In the genomic region with DNA sequence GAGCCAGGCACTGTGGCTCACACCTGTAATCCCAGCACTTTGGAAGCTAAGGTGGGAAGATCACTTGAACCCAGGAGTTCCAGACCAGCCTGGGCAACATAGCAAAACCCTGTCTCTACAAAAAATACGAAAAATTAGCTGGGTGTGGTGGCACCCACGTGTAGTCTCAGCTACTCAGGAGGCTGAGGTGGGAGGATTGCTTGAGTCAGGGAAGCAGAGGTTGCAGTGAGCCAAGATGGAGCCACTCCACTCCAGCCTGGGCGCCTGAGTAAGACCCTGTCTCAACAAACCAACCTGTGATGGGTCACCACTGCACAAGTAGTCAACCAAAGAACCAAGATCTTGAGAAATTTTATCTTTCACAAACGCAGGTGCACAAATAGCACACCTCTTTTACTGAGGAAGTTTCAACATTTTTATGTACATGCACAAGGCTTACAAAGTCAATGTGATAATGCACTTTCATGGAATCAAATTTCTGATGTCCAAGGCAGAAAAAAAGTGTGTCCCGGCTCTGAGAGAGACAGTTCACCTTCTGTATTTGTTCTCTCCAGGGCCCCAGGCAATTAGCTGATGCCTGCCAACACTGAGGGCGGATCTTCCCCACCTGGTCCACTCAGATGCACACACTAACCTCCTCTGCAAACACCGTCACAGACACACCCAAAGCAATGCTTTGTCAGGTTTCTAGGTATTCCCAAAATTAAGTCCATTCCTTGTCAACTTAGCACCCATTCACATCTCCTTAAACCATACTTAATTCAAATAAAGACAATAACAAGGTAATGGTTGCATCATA, we compare ENCODE assay signal across 23 cellular contexts. TPM values are rescaled to one million over a fixed set of nuclear protein-coding genes. Genes with fewer than 3 reads are reported as not detected.
DNase-seq lines count a peak whose midpoint lies in the region; ATAC-seq, FAIRE-seq and TF ChIP-seq lines count a peak whose summit lies in the region.
"Had no signal": no experiment of that assay in that cellular context is flagged by ENCODE, and none has a peak within 500 bp of the region (broad histone marks: within the 10 kb centered on the region; RNA-seq: fewer than 3 reads in every experiment).

No MANE protein-coding gene starts in this region.

- H3K27ac Mint-ChIP-seq in activated naive CD8-positive, alpha-beta T cell treated with anti-CD3 and anti-CD28 coated beads, Interleukin-2, amount 10 ng/mL, durations not matched to agents 7 days and 5 days: peak overlapping the region; percentile 44
- no peak overlapping the region for H3K27ac Mint-ChIP-seq in activated naive CD8-positive, alpha-beta T cell treated with anti-CD3 and anti-CD28 coated beads for 36 hours
- H3K27ac Mint-ChIP-seq: activated CD4-positive, alpha-beta T cell treated with anti-CD3 and anti-CD28 coated beads, Interleukin-2, amount 10 ng/mL, durations not matched to agents 24 days and 14 days had no signal

- ATAC-seq in activated naive CD8-positive, alpha-beta T cell treated with anti-CD3 and anti-CD28 coated beads, Interleukin-2, amount 10 ng/mL, durations not matched to agents 7 days and 5 days (ENCODE audit: low read depth): no peak
- ATAC-seq in HepG2 (no peak), GM21447 (IDR thresholded peaks at IDR 0.05; ENCODE audit: unreplicated experiment) (no peak)
- ATAC-seq: GM12878; HCT116; K562; naive thymus-derived CD8-positive, alpha-beta T cell had no signal

- TF ChIP-seq POLR2A in HepG2 (IDR thresholded peaks at IDR 0.05; ENCODE audit: insufficient read depth in 1 of 2, low read depth in 2 of 2, low read length in 2 of 2): no peak

- no peak for FAIRE-seq in HepG2 (lab: Jason Lieb, UNC)
- FAIRE-seq: GM12878, islet of Langerhans, K562 had no signal

- intact Hi-C loops in HepG2 (cut with micrococcal nuclease; ENCODE audit: unreplicated experiment): no loop called here

- TF ChIP-seq CTCF in HepG2 (CRISPR knock-in tag; IDR thresholded peaks at IDR 0.05) (no peak), osteoblast (IDR thresholded peaks at IDR 0.05; ENCODE audit: extremely low read depth, low read depth, low read length) (no peak)

- H4K20me1 ChIP-seq in HepG2 (ENCODE audit: insufficient read depth, low read length): peaks cover 56% of the 10 kb centered on the region
- peaks cover 10% of the 10 kb centered on the region for H4K20me1 ChIP-seq in osteoblast (ENCODE audit: insufficient read depth, low read length)

- no peaks in the 10 kb centered on the region for H3K27me3 Mint-ChIP-seq in activated naive CD8-positive, alpha-beta T cell treated with anti-CD3 and anti-CD28 coated beads, Interleukin-2, amount 10 ng/mL, durations not matched to agents 7 days and 5 days
- no peaks in the 10 kb centered on the region for H3K27me3 Mint-ChIP-seq in activated naive CD8-positive, alpha-beta T cell treated with anti-CD3 and anti-CD28 coated beads for 36 hours
- H3K27me3 Mint-ChIP-seq: activated CD4-positive, alpha-beta T cell treated with anti-CD3 and anti-CD28 coated beads, Interleukin-2, amount 10 ng/mL, durations not matched to agents 24 days and 14 days; naive thymus-derived CD8-positive, alpha-beta T cell had no signal

- peaks cover 75% of the 10 kb centered on the region for H3K4me1 ChIP-seq in HepG2 (ENCODE audit: insufficient read depth, low read length)
- no peaks in the 10 kb centered on the region for H3K4me1 ChIP-seq in osteoblast (ENCODE audit: insufficient read depth, low read length)
- H3K4me1 ChIP-seq: transverse colon had no signal

- H3K4me3 ChIP-seq in HepG2 (replicated peaks in 1 of 3; ENCODE audit: insufficient read depth in 1 of 3, low read depth in 2 of 3, low read length in 3 of 3): no peak overlapping the region
- no peak overlapping the region for H3K4me3 ChIP-seq in osteoblast (ENCODE audit: insufficient read depth, low read length)
- H3K4me3 ChIP-seq: GM12878, K562, transverse colon had no signal

- CTCF ChIA-PET in HepG2 (lab: Yijun Ruan, JAX; ENCODE audit: low intra/inter-chr PET ratio, low total read pairs): no interaction called here

- H3K4me3 Mint-ChIP-seq in activated naive CD8-positive, alpha-beta T cell treated with anti-CD3 and anti-CD28 coated beads, Interleukin-2, amount 10 ng/mL, durations not matched to agents 7 days and 5 days: no peak overlapping the region
- H3K4me3 Mint-ChIP-seq in activated naive CD8-positive, alpha-beta T cell treated with anti-CD3 and anti-CD28 coated beads for 36 hours: no peak overlapping the region
- H3K4me3 Mint-ChIP-seq: activated CD4-positive, alpha-beta T cell treated with anti-CD3 and anti-CD28 coated beads, Interleukin-2, amount 10 ng/mL, durations not matched to agents 24 days and 14 days; naive thymus-derived CD8-positive, alpha-beta T cell had no signal

- no peak for TF ChIP-seq RAD21 in HepG2 (CRISPR knock-in tag; IDR thresholded peaks at IDR 0.05)

- H3K4me2 ChIP-seq in HepG2 (ENCODE audit: low read depth, low read length) (no peak overlapping the region), osteoblast (ENCODE audit: insufficient read depth, low read length) (no peak overlapping the region)

- H2AFZ ChIP-seq in HepG2 (ENCODE audit: low read length): no peak overlapping the region
- no peak overlapping the region for H2AFZ ChIP-seq in osteoblast (ENCODE audit: low read length)

- no peak for TF ChIP-seq EP300 in HepG2 (IDR thresholded peaks at IDR 0.05; ENCODE audit: low read depth in 2 of 2, low read length in 2 of 2)
- no peak for TF ChIP-seq EP300 in HepG2 (CRISPR knock-in tag; IDR thresholded peaks at IDR 0.05; ENCODE audit: borderline replicate concordance)

- H3K79me2 ChIP-seq in HepG2 (ENCODE audit: insufficient read depth, low read length) (peaks cover 22% of the 10 kb centered on the region), osteoblast (ENCODE audit: insufficient read depth, low read length) (no peaks in the 10 kb centered on the region)

- no peak overlapping the region for H3K9ac ChIP-seq in HepG2 (ENCODE audit: insufficient read depth, low read depth, low read length)

- in situ Hi-C loops in HepG2 (cut with HindIII; ENCODE audit: extremely low pct_ligation_motif_present, low pct_unique_long_range_greater_than_20kb): loop anchor here (25.0 kb wide), 1 partner anchor 338 kb away; a partner anchor contains a TSS

- no TSS peak for BruUV-seq in HepG2 (replicated peaks; lab: Mats Ljungman, UMichigan)

- no peak overlapping the region for H3K27ac ChIP-seq in HepG2 (ENCODE audit: extremely low read length, insufficient read depth, low read length)
- no peak overlapping the region for H3K27ac ChIP-seq in osteoblast (ENCODE audit: low read depth, low read length)
- H3K27ac ChIP-seq: transverse colon, VCaP had no signal

- H3K36me3 ChIP-seq in HepG2 (replicated peaks in 1 of 2; ENCODE audit: control insufficient read depth in 1 of 2, insufficient read depth in 2 of 2, low read length in 2 of 2): peaks cover 49 to 92% of the 10 kb centered on the region in 2 experiments
- peaks cover 59% of the 10 kb centered on the region for H3K36me3 ChIP-seq in osteoblast (ENCODE audit: insufficient read depth, low read length)

- WGBS in HepG2 (ENCODE audit: low lambda C conversion rate): 94% methylated on average over 7 of the region's 7 CpGs

- peaks cover 8% of the 10 kb centered on the region for H3K4me1 Mint-ChIP-seq in activated naive CD8-positive, alpha-beta T cell treated with anti-CD3 and anti-CD28 coated beads, Interleukin-2, amount 10 ng/mL, durations not matched to agents 7 days and 5 days
- peaks cover 6% of the 10 kb centered on the region for H3K4me1 Mint-ChIP-seq in activated naive CD8-positive, alpha-beta T cell treated with anti-CD3 and anti-CD28 coated beads for 36 hours

- POLR2A ChIA-PET in activated naive CD8-positive, alpha-beta T cell treated with anti-CD3 and anti-CD28 coated beads, Interleukin-2, amount 10 ng/mL, durations not matched to agents 7 days and 5 days (lab: Charles Lee): interaction anchor here (1.0 kb wide), 1 partner anchor 12 kb away, joined by 4 read pairs; a partner anchor contains a TSS
- POLR2A ChIA-PET in HepG2 (lab: Yijun Ruan, JAX): interaction anchor here (2.1 kb wide), 1 partner anchor 9 kb away, joined by 12 read pairs; no protein-coding TSS in a partner anchor

- no peaks in the 10 kb centered on the region for H3K9me3 ChIP-seq in HepG2 (ENCODE audit: low read length)
- no peaks in the 10 kb centered on the region for H3K9me3 ChIP-seq in osteoblast (ENCODE audit: low read depth, low read length)
- H3K9me3 ChIP-seq: transverse colon had no signal

- no peak for DNase-seq in activated naive CD8-positive, alpha-beta T cell treated with anti-CD3 and anti-CD28 coated beads, Interleukin-2, amount 10 ng/mL, durations not matched to agents 7 days and 5 days
- no peak for DNase-seq in activated naive CD8-positive, alpha-beta T cell treated with anti-CD3 and anti-CD28 coated beads for 36 hours
- DNase-seq in NCI-H69 (lab: John Stamatoyannopoulos, UW) (peak; percentile 62), HepG2 (ENCODE audit: low spot score) (no peak), osteoblast (ENCODE audit: insufficient read length, low spot score, missing footprints) (no peak), MV-4-11 (lab: John Stamatoyannopoulos, UW) (no peak)
- DNase-seq: activated CD4-positive, alpha-beta T cell treated with anti-CD3 and anti-CD28 coated beads, Interleukin-2, amount 10 ng/mL, durations not matched to agents 24 days and 14 days; activated gamma-delta T cell treated with Interleukin-2 at 50 U/mL for 16 hours; amygdala; C1 segment of cervical spinal cord; midbrain; NCI-H1417; NCI-H2107; NCI-H774; occipital lobe; transverse colon had no signal

- H3K36me3 Mint-ChIP-seq in activated naive CD8-positive, alpha-beta T cell treated with anti-CD3 and anti-CD28 coated beads, Interleukin-2, amount 10 ng/mL, durations not matched to agents 7 days and 5 days: peaks cover 24% of the 10 kb centered on the region
- H3K36me3 Mint-ChIP-seq in activated naive CD8-positive, alpha-beta T cell treated with anti-CD3 and anti-CD28 coated beads for 36 hours: peaks cover 19% of the 10 kb centered on the region

- H3K9me3 Mint-ChIP-seq in activated naive CD8-positive, alpha-beta T cell treated with anti-CD3 and anti-CD28 coated beads, Interleukin-2, amount 10 ng/mL, durations not matched to agents 7 days and 5 days: no peaks in the 10 kb centered on the region
- no peaks in the 10 kb centered on the region for H3K9me3 Mint-ChIP-seq in activated naive CD8-positive, alpha-beta T cell treated with anti-CD3 and anti-CD28 coated beads for 36 hours
- H3K9me3 Mint-ChIP-seq: activated CD4-positive, alpha-beta T cell treated with anti-CD3 and anti-CD28 coated beads, Interleukin-2, amount 10 ng/mL, durations not matched to agents 24 days and 14 days; naive thymus-derived CD8-positive, alpha-beta T cell had no signal

- H3K27me3 ChIP-seq in HepG2 (ENCODE audit: control insufficient read depth in 1 of 2, insufficient read depth in 2 of 2, low read length in 2 of 2) (no peaks in the 10 kb centered on the region), osteoblast (ENCODE audit: insufficient read depth, low read length) (no peaks in the 10 kb centered on the region)
- H3K27me3 ChIP-seq: transverse colon had no signal

RNA-seq across cellular contexts. Expression of a gene that starts 12.4 kb away (rescaled TPM):
- total RNA-seq in activated naive CD8-positive, alpha-beta T cell treated with anti-CD3 and anti-CD28 coated beads, Interleukin-2, amount 10 ng/mL, durations not matched to agents 7 days and 5 days: 10 to 100 TPM; 89.0 to 93.5 TPM
- total RNA-seq in activated naive CD8-positive, alpha-beta T cell treated with anti-CD3 and anti-CD28 coated beads for 36 hours: 10 to 100 TPM; 69.0 to 70.2 TPM
- 60.8 and 107 TPM in 2 replicates for total RNA-seq in HepG2 (2016; rRNA removed; fragmentation: Illumina TruSeq; extraction: Trizol)
- total RNA-seq in HepG2 (2016; cell fraction: cytosol; rRNA removed; fragmentation: Illumina TruSeq; extraction: Trizol; ENCODE audit: low read depth): 27.5 and 27.8 TPM in 2 replicates
- 63.4 and 105 TPM in 2 replicates for total RNA-seq in HepG2 (2016; cell fraction: insoluble cytoplasmic fraction; rRNA removed; fragmentation: Illumina TruSeq; extraction: Trizol)
- total RNA-seq in HepG2 (2016; cell fraction: membrane; rRNA removed; fragmentation: Illumina TruSeq; extraction: Trizol): 52.7 and 55.5 TPM in 2 replicates
- 75.4 and 87.9 TPM in 2 replicates for total RNA-seq in HepG2 (2016; cell fraction: nucleus; rRNA removed; fragmentation: Illumina TruSeq; extraction: Trizol)
- 188 and 221 TPM in 2 replicates for polyA plus RNA-seq in HepG2 (2011; rRNA removed)
- polyA plus RNA-seq in HepG2 (2011; cell fraction: cytosol; rRNA removed): 169 and 202 TPM in 2 replicates
- polyA plus RNA-seq in HepG2 (2011; cell fraction: nucleus; rRNA removed): 588 and 662 TPM in 2 replicates
- polyA plus RNA-seq in HepG2 (2012): 125 and 170 TPM in 2 replicates
- polyA plus RNA-seq in HepG2 (2016; cell fraction: cytosol; fragmentation: Illumina TruSeq; extraction: Trizol; ENCODE audit: low read depth): 44.3 and 47.9 TPM in 2 replicates
- polyA plus RNA-seq in HepG2 (2016; cell fraction: insoluble cytoplasmic fraction; fragmentation: Illumina TruSeq; extraction: Trizol; ENCODE audit: low read depth): 240 and 247 TPM in 2 replicates
- polyA plus RNA-seq in HepG2 (2016; cell fraction: membrane; fragmentation: Illumina TruSeq; extraction: Trizol; ENCODE audit: low read depth): 62.9 and 66.6 TPM in 2 replicates
- polyA plus RNA-seq in HepG2 (2016; cell fraction: nucleus; fragmentation: Illumina TruSeq; extraction: Trizol; ENCODE audit: insufficient read depth, low read depth): 290 and 311 TPM in 2 replicates
- 57.0 and 213 TPM in 2 replicates for polyA minus RNA-seq in HepG2 (2011; rRNA and poly(A)+ RNA removed; ENCODE audit: low replicate concordance)
- 80.2 and 80.3 TPM in 2 replicates for polyA minus RNA-seq in HepG2 (2011; cell fraction: cytosol; rRNA and poly(A)+ RNA removed)
- polyA minus RNA-seq in HepG2 (2011; cell fraction: nucleus; rRNA and poly(A)+ RNA removed): 241 and 244 TPM in 2 replicates
- total RNA-seq in osteoblast: 17.4 and 20.0 TPM in 2 replicates

RNA-seq across cellular contexts. Expression of a gene that starts 13.9 kb away (rescaled TPM):
- total RNA-seq in activated naive CD8-positive, alpha-beta T cell treated with anti-CD3 and anti-CD28 coated beads, Interleukin-2, amount 10 ng/mL, durations not matched to agents 7 days and 5 days: 10 to 100 TPM; 68.5 to 70.6 TPM
- total RNA-seq in activated naive CD8-positive, alpha-beta T cell treated with anti-CD3 and anti-CD28 coated beads for 36 hours: 10 to 100 TPM; 46.2 to 48.0 TPM
- total RNA-seq in HepG2 (2016; rRNA removed; fragmentation: Illumina TruSeq; extraction: Trizol): 7.6 and 14.5 TPM in 2 replicates
- total RNA-seq in HepG2 (2016; cell fraction: cytosol; rRNA removed; fragmentation: Illumina TruSeq; extraction: Trizol; ENCODE audit: low read depth): 2.5 and 3.5 TPM in 2 replicates
- total RNA-seq in HepG2 (2016; cell fraction: insoluble cytoplasmic fraction; rRNA removed; fragmentation: Illumina TruSeq; extraction: Trizol): 7.2 and 14.6 TPM in 2 replicates
- total RNA-seq in HepG2 (2016; cell fraction: membrane; rRNA removed; fragmentation: Illumina TruSeq; extraction: Trizol): 6.0 and 6.5 TPM in 2 replicates
- total RNA-seq in HepG2 (2016; cell fraction: nucleus; rRNA removed; fragmentation: Illumina TruSeq; extraction: Trizol): 9.8 and 11.0 TPM in 2 replicates
- polyA plus RNA-seq in HepG2 (2011; rRNA removed): 32.7 and 36.6 TPM in 2 replicates
- polyA plus RNA-seq in HepG2 (2011; cell fraction: cytosol; rRNA removed): 31.0 and 32.2 TPM in 2 replicates
- polyA plus RNA-seq in HepG2 (2011; cell fraction: nucleus; rRNA removed): 53.7 and 60.9 TPM in 2 replicates
- polyA plus RNA-seq in HepG2 (2012): 19.9 and 22.6 TPM in 2 replicates
- 2.8 and 2.9 TPM in 2 replicates for polyA plus RNA-seq in HepG2 (2016; cell fraction: cytosol; fragmentation: Illumina TruSeq; extraction: Trizol; ENCODE audit: low read depth)
- 51.1 and 57.2 TPM in 2 replicates for polyA plus RNA-seq in HepG2 (2016; cell fraction: insoluble cytoplasmic fraction; fragmentation: Illumina TruSeq; extraction: Trizol; ENCODE audit: low read depth)
- 9.0 and 9.6 TPM in 2 replicates for polyA plus RNA-seq in HepG2 (2016; cell fraction: membrane; fragmentation: Illumina TruSeq; extraction: Trizol; ENCODE audit: low read depth)
- polyA plus RNA-seq in HepG2 (2016; cell fraction: nucleus; fragmentation: Illumina TruSeq; extraction: Trizol; ENCODE audit: insufficient read depth, low read depth): 48.1 and 53.6 TPM in 2 replicates
- 15.6 and 54.6 TPM in 2 replicates for polyA minus RNA-seq in HepG2 (2011; rRNA and poly(A)+ RNA removed; ENCODE audit: low replicate concordance)
- 19.7 and 21.8 TPM in 2 replicates for polyA minus RNA-seq in HepG2 (2011; cell fraction: cytosol; rRNA and poly(A)+ RNA removed)
- polyA minus RNA-seq in HepG2 (2011; cell fraction: nucleus; rRNA and poly(A)+ RNA removed): 13.9 and 15.8 TPM in 2 replicates
- 8.7 and 10.3 TPM in 2 replicates for total RNA-seq in osteoblast

RNA-seq across cellular contexts. Expression of a gene that starts 40.8 kb away (rescaled TPM):
- total RNA-seq in activated naive CD8-positive, alpha-beta T cell treated with anti-CD3 and anti-CD28 coated beads, Interleukin-2, amount 10 ng/mL, durations not matched to agents 7 days and 5 days: 10 to 100 TPM; 54.0 to 55.0 TPM
- 10 to 100 TPM; 57.3 to 59.9 TPM for total RNA-seq in activated naive CD8-positive, alpha-beta T cell treated with anti-CD3 and anti-CD28 coated beads for 36 hours
- 32.6 and 41.1 TPM in 2 replicates for total RNA-seq in HepG2 (2016; rRNA removed; fragmentation: Illumina TruSeq; extraction: Trizol)
- total RNA-seq in HepG2 (2016; cell fraction: cytosol; rRNA removed; fragmentation: Illumina TruSeq; extraction: Trizol; ENCODE audit: low read depth): 7.6 TPM in 2 replicates
- total RNA-seq in HepG2 (2016; cell fraction: insoluble cytoplasmic fraction; rRNA removed; fragmentation: Illumina TruSeq; extraction: Trizol): 32.9 and 39.8 TPM in 2 replicates
- total RNA-seq in HepG2 (2016; cell fraction: membrane; rRNA removed; fragmentation: Illumina TruSeq; extraction: Trizol): 12.8 and 14.5 TPM in 2 replicates
- total RNA-seq in HepG2 (2016; cell fraction: nucleus; rRNA removed; fragmentation: Illumina TruSeq; extraction: Trizol): 30.2 and 32.6 TPM in 2 replicates
- polyA plus RNA-seq in HepG2 (2011; rRNA removed): 25.9 and 27.4 TPM in 2 replicates
- polyA plus RNA-seq in HepG2 (2011; cell fraction: cytosol; rRNA removed): 18.5 and 23.3 TPM in 2 replicates
- polyA plus RNA-seq in HepG2 (2011; cell fraction: nucleus; rRNA removed): 19.5 and 22.8 TPM in 2 replicates
- 23.1 and 31.4 TPM in 2 replicates for polyA plus RNA-seq in HepG2 (2012)
- polyA plus RNA-seq in HepG2 (2016; cell fraction: cytosol; fragmentation: Illumina TruSeq; extraction: Trizol; ENCODE audit: low read depth): 1.5 and 1.6 TPM in 2 replicates
- 33.9 and 36.3 TPM in 2 replicates for polyA plus RNA-seq in HepG2 (2016; cell fraction: insoluble cytoplasmic fraction; fragmentation: Illumina TruSeq; extraction: Trizol; ENCODE audit: low read depth)
- 5.4 and 5.9 TPM in 2 replicates for polyA plus RNA-seq in HepG2 (2016; cell fraction: membrane; fragmentation: Illumina TruSeq; extraction: Trizol; ENCODE audit: low read depth)
- polyA plus RNA-seq in HepG2 (2016; cell fraction: nucleus; fragmentation: Illumina TruSeq; extraction: Trizol; ENCODE audit: insufficient read depth, low read depth): 31.5 and 34.6 TPM in 2 replicates
- 36.3 and 49.0 TPM in 2 replicates for polyA minus RNA-seq in HepG2 (2011; rRNA and poly(A)+ RNA removed; ENCODE audit: low replicate concordance)
- polyA minus RNA-seq in HepG2 (2011; cell fraction: cytosol; rRNA and poly(A)+ RNA removed): 26.2 and 26.9 TPM in 2 replicates
- 37.9 and 47.6 TPM in 2 replicates for polyA minus RNA-seq in HepG2 (2011; cell fraction: nucleus; rRNA and poly(A)+ RNA removed)
- 44.2 and 50.3 TPM in 2 replicates for total RNA-seq in osteoblast
